Comparison of ENCODE assay signal across 10 cellular contexts in genomic region chr6:39225946-39226437, GRCh38. TPM values are rescaled to one million over a fixed set of nuclear protein-coding genes. Genes with fewer than 3 reads are reported as not detected.
A peak's percentile ranks its signal among the peaks of the same experiment; 100 is the strongest.
DNase-seq lines count a peak whose midpoint lies in the region; ATAC-seq and TF ChIP-seq lines count a peak whose summit lies in the region.
"Had no signal": no experiment of that assay in that cellular context is flagged by ENCODE, and none has a peak within 500 bp of the region (broad histone marks: within the 10 kb centered on the region; RNA-seq: fewer than 3 reads in every experiment).

No MANE protein-coding gene starts in this region.

- H3K27me3 ChIP-seq in body of pancreas (no peaks in the 10 kb centered on the region), ascending aorta (no peaks in the 10 kb centered on the region)

- DNase-seq in GM12865 (ENCODE audit: low read depth) (peak; percentile 36), body of pancreas (no peak), ascending aorta (ENCODE audit: low spot score in 2 of 2) (no peak), OCI-LY7 (ENCODE audit: low spot score) (no peak), HuH-7 (ENCODE audit: low spot score) (no peak), foreskin fibroblast (no peak)
- DNase-seq in stimulated activated CD4-positive, alpha-beta T cell treated with anti-CD3 and anti-CD28 coated beads, Interleukin-2, amount 100 ng/mL, for 48 hours, result peak; percentile 17 to 32
- DNase-seq: HFFc6, NCI-H524 had no signal

- H3K4me3 ChIP-seq in GM12865 (ENCODE audit: low read depth, low read length) (no peak overlapping the region), body of pancreas (no peak overlapping the region), ascending aorta (no peak overlapping the region), OCI-LY7 (ENCODE audit: low read depth, low read length, poor library complexity, severe bottlenecking) (no peak overlapping the region), foreskin fibroblast (ENCODE audit: low read depth in 1 of 2, low read length in 2 of 2) (no peak overlapping the region)

- no peak overlapping the region for H2AFZ ChIP-seq in OCI-LY7 (ENCODE audit: low read length)

- POLR2A ChIA-PET in OCI-LY7 (lab: Charles Lee), result no interaction called here

- H3K9me3 ChIP-seq in body of pancreas, result no peaks in the 10 kb centered on the region
- no peaks in the 10 kb centered on the region for H3K9me3 ChIP-seq in ascending aorta
- no peaks in the 10 kb centered on the region for H3K9me3 ChIP-seq in OCI-LY7 (ENCODE audit: low read length)

- peak overlapping the region; percentile 92 for H3K27ac Mint-ChIP-seq in T-helper 1 cell treated with Interleukin-12 subunit alpha and Interleukin-12 subunit beta and Interleukin-4 antibody, amounts not matched to agents 30 μg/mL and 1 μg/mL, for 36 hours
- H3K27ac Mint-ChIP-seq: HFFc6 had no signal

- intact Hi-C loops in body of pancreas (cut with DNase I), result no loop called here
- intact Hi-C loops in ascending aorta (cut with DNase I), result loop anchor here (5.0 kb wide), 1 partner anchor 109 kb away; the partner anchor contains the start of gene SAYSD1
- intact Hi-C loops in OCI-LY7 (cut with micrococcal nuclease; ENCODE audit: unreplicated experiment), result no loop called here

- H3K27me3 Mint-ChIP-seq in T-helper 1 cell treated with Interleukin-12 subunit alpha and Interleukin-12 subunit beta and Interleukin-4 antibody, amounts not matched to agents 30 μg/mL and 1 μg/mL, for 36 hours (ENCODE audit: low read depth), result no peaks in the 10 kb centered on the region

- CTCF ChIA-PET in OCI-LY7 (lab: Charles Lee; ENCODE audit: unreplicated experiment), result no interaction called here

- H3K36me3 ChIP-seq in body of pancreas (replicated peaks in 1 of 2; ENCODE audit: insufficient read depth in 1 of 2, low read depth in 2 of 2) (no peaks in the 10 kb centered on the region), ascending aorta (no peaks in the 10 kb centered on the region), OCI-LY7 (ENCODE audit: insufficient read depth, low read length) (no peaks in the 10 kb centered on the region)

- H3K9me3 Mint-ChIP-seq in T-helper 1 cell treated with Interleukin-12 subunit alpha and Interleukin-12 subunit beta and Interleukin-4 antibody, amounts not matched to agents 30 μg/mL and 1 μg/mL, for 36 hours, result peaks cover 8% of the 10 kb centered on the region

- ATAC-seq in body of pancreas, result no peak

- H3K36me3 Mint-ChIP-seq in T-helper 1 cell treated with Interleukin-12 subunit alpha and Interleukin-12 subunit beta and Interleukin-4 antibody, amounts not matched to agents 30 μg/mL and 1 μg/mL, for 36 hours (ENCODE audit: low read depth), result peaks cover 31% of the 10 kb centered on the region

- WGBS in body of pancreas, 2 donors, result 50 to 71% methylated on average over 6 of the region's 6 CpGs

- H3K27ac ChIP-seq in body of pancreas (peak overlapping the region in 3 of 4 donors; percentile 40 to 84 (median 40)), ascending aorta (no peak overlapping the region), OCI-LY7 (ENCODE audit: low read depth, low read length, poor library complexity, severe bottlenecking) (no peak overlapping the region)

- no peak for TF ChIP-seq POLR2A in body of pancreas (IDR thresholded peaks at IDR 0.05)

- peak overlapping the region; percentile 80 for H3K4me3 Mint-ChIP-seq in T-helper 1 cell treated with Interleukin-12 subunit alpha and Interleukin-12 subunit beta and Interleukin-4 antibody, amounts not matched to agents 30 μg/mL and 1 μg/mL, for 36 hours
- H3K4me3 Mint-ChIP-seq: HFFc6 had no signal

- no peaks in the 10 kb centered on the region for H3K79me2 ChIP-seq in OCI-LY7 (ENCODE audit: insufficient read depth, low read depth, low read length)

- BruUV-seq in OCI-LY7 (replicated peaks; lab: Mats Ljungman, UMichigan), result no TSS peak

- no peak for TF ChIP-seq CTCF in GM12865 (IDR thresholded peaks at IDR 0.05; ENCODE audit: insufficient read depth, low read depth, low read length, missing control alignments)
- TF ChIP-seq CTCF in body of pancreas (IDR thresholded peaks at IDR 0.05), result no peak
- no peak for TF ChIP-seq CTCF in ascending aorta (IDR thresholded peaks at IDR 0.05)
- no peak for TF ChIP-seq CTCF in OCI-LY7 (conservative IDR thresholded peaks at IDR 0.05; ENCODE audit: low read length)
- no peak for TF ChIP-seq CTCF in foreskin fibroblast (IDR thresholded peaks at IDR 0.05; ENCODE audit: low read depth, low read length)

- no peak overlapping the region for H3K4me2 ChIP-seq in OCI-LY7 (ENCODE audit: low read length)

- H3K9me2 ChIP-seq in OCI-LY7 (ENCODE audit: insufficient read depth, low read length), result no peaks in the 10 kb centered on the region

- peaks cover 72% of the 10 kb centered on the region for H3K4me1 Mint-ChIP-seq in T-helper 1 cell treated with Interleukin-12 subunit alpha and Interleukin-12 subunit beta and Interleukin-4 antibody, amounts not matched to agents 30 μg/mL and 1 μg/mL, for 36 hours (ENCODE audit: low read depth)

- H3K4me1 ChIP-seq in body of pancreas (peaks cover 42% of the 10 kb centered on the region), ascending aorta (peaks cover 6 to 8% of the 10 kb centered on the region in 2 donors), OCI-LY7 (ENCODE audit: insufficient read depth, low read length, poor library complexity, severe bottlenecking) (no peaks in the 10 kb centered on the region)

- no peaks in the 10 kb centered on the region for H4K20me1 ChIP-seq in OCI-LY7 (ENCODE audit: insufficient read depth, low read length)

RNA-seq across cellular contexts. Expression of gene KCNK5, which starts 3.3 kb away (rescaled TPM):
- total RNA-seq in body of pancreas, result 10 to 100 TPM; 16.9 to 31.0 TPM
- total RNA-seq in ascending aorta, result 2.6 TPM
- total RNA-seq in OCI-LY7 (2014; rRNA removed; shearing (Covaris generic)), result not detected in 2 replicates
- total RNA-seq in OCI-LY7 (2022), result not detected in 2 replicates
- total RNA-seq: HFFc6 had no signal

Comparison
In these comparisons a context has a peak if more than half of its experiments do, and no peak if none do; other contexts are left out.
1. DNase-seq: peak in GM12865 (single experiment) and stimulated activated CD4-positive, alpha-beta T cell treated with anti-CD3 and anti-CD28 coated beads, Interleukin-2, amount 100 ng/mL, for 48 hours (2 of 2); none in body of pancreas (0 of 4), ascending aorta (0 of 2), OCI-LY7 (single experiment), HuH-7 (single experiment) and foreskin fibroblast (0 of 2).
2. H3K27ac ChIP-seq: peak in body of pancreas (3 of 4); none in ascending aorta (0 of 2) and OCI-LY7 (single experiment).